10 cellular contexts compared by ENCODE assay signal in genomic region chr21:45549670-45550463, GRCh38. TPM values are rescaled to one million over a fixed set of nuclear protein-coding genes. Genes with fewer than 3 reads are reported as not detected.
DNase-seq lines count a peak whose midpoint lies in the region; ATAC-seq and FAIRE-seq lines count a peak whose summit lies in the region.
"Had no signal": no experiment of that assay in that cellular context is flagged by ENCODE, and none has a peak within 500 bp of the region (broad histone marks: within the 10 kb centered on the region; RNA-seq: fewer than 3 reads in every experiment).

No MANE protein-coding gene starts in this region.

- POLR2A ChIA-PET in activated CD4-positive, alpha-beta T cell treated with anti-CD3 and anti-CD28 coated beads for 36 hours (lab: Charles Lee), result interaction anchor here (1.1 kb wide), 1 partner anchor 42 kb away, joined by 5 read pairs; no protein-coding TSS in a partner anchor

- peaks cover 1% of the 10 kb centered on the region for H3K9me3 Mint-ChIP-seq in activated CD4-positive, alpha-beta T cell treated with anti-CD3 and anti-CD28 coated beads for 36 hours (ENCODE audit: low read depth)
- H3K9me3 Mint-ChIP-seq in activated naive CD8-positive, alpha-beta T cell treated with anti-CD3 and anti-CD28 coated beads, Interleukin-2, amount 50 U/mL, for 24 hours, result no peaks in the 10 kb centered on the region

- no peaks in the 10 kb centered on the region for H3K36me3 ChIP-seq in small intestine (ENCODE audit: control insufficient read depth in 2 of 2, insufficient read depth in 2 of 2, low read length in 2 of 2)

- H3K27ac ChIP-seq in small intestine (ENCODE audit: low read depth in 1 of 2, low read length in 1 of 2), result peak overlapping the region; percentile 59 to 80

- DNase-seq in activated CD4-positive, alpha-beta T cell treated with anti-CD3 and anti-CD28 coated beads for 36 hours, result peak; percentile 35
- DNase-seq in activated CD4-positive, alpha-beta T cell treated with anti-CD3 and anti-CD28 coated beads for 48 hours, result no peak
- DNase-seq in activated naive CD8-positive, alpha-beta T cell treated with anti-CD3 and anti-CD28 coated beads, Interleukin-2, amount 50 U/mL, for 24 hours, result no peak
- DNase-seq in small intestine (no peak), medulla oblongata (ENCODE audit: extremely low spot score) (no peak), hippocampal formation (lab: John Stamatoyannopoulos, UW) (no peak)
- DNase-seq: NCI-H446 had no signal

- H3K27ac Mint-ChIP-seq in activated CD4-positive, alpha-beta T cell treated with anti-CD3 and anti-CD28 coated beads for 36 hours, result peak overlapping the region; percentile 98
- H3K27ac Mint-ChIP-seq in activated naive CD8-positive, alpha-beta T cell treated with anti-CD3 and anti-CD28 coated beads, Interleukin-2, amount 50 U/mL, for 24 hours, result peak overlapping the region; percentile 98

- 58 to 67% (median 67%) methylated on average over 10 to 15 of the region's 15 CpGs for WGBS in small intestine, 3 donors

- CTCF ChIA-PET in activated CD4-positive, alpha-beta T cell treated with anti-CD3 and anti-CD28 coated beads for 36 hours (lab: Charles Lee), result interaction anchor here (0.6 to 1.0 kb wide), 3 partner anchors 15 to 268 kb away, joined by 3 to 4 read pairs (median 3); no protein-coding TSS in a partner anchor

- no peak overlapping the region for H3K4me3 ChIP-seq in small intestine (ENCODE audit: low read depth in 1 of 2, low read length in 2 of 2)

- peaks cover 39% of the 10 kb centered on the region for H3K4me1 Mint-ChIP-seq in activated CD4-positive, alpha-beta T cell treated with anti-CD3 and anti-CD28 coated beads for 36 hours
- H3K4me1 Mint-ChIP-seq in activated naive CD8-positive, alpha-beta T cell treated with anti-CD3 and anti-CD28 coated beads, Interleukin-2, amount 50 U/mL, for 24 hours, result peaks cover 38% of the 10 kb centered on the region

- ATAC-seq in activated CD4-positive, alpha-beta T cell treated with anti-CD3 and anti-CD28 coated beads for 36 hours, result no peak
- ATAC-seq in GM21825 (IDR thresholded peaks at IDR 0.05; ENCODE audit: unreplicated experiment), result peak; percentile 33
- ATAC-seq in activated naive CD8-positive, alpha-beta T cell treated with anti-CD3 and anti-CD28 coated beads, Interleukin-2, amount 50 U/mL, for 24 hours, result no peak
- no peak for ATAC-seq in GM18873 (IDR thresholded peaks at IDR 0.05; ENCODE audit: low FRiP score, unreplicated experiment)

- peaks cover 0 to 10% of the 10 kb centered on the region in 2 donors for H3K4me1 ChIP-seq in small intestine (ENCODE audit: control insufficient read depth in 2 of 2, insufficient read depth in 1 of 2, low read depth in 1 of 2, low read length in 1 of 2)

- FAIRE-seq in small intestine (lab: Jason Lieb, UNC), result no peak
- FAIRE-seq: keratinocyte had no signal

- H3K4me3 Mint-ChIP-seq in activated CD4-positive, alpha-beta T cell treated with anti-CD3 and anti-CD28 coated beads for 36 hours, result peak overlapping the region; percentile 58
- peak overlapping the region; percentile 75 for H3K4me3 Mint-ChIP-seq in activated naive CD8-positive, alpha-beta T cell treated with anti-CD3 and anti-CD28 coated beads, Interleukin-2, amount 50 U/mL, for 24 hours

- H3K27me3 Mint-ChIP-seq in activated CD4-positive, alpha-beta T cell treated with anti-CD3 and anti-CD28 coated beads for 36 hours, result no peaks in the 10 kb centered on the region
- H3K27me3 Mint-ChIP-seq in activated naive CD8-positive, alpha-beta T cell treated with anti-CD3 and anti-CD28 coated beads, Interleukin-2, amount 50 U/mL, for 24 hours, result peaks cover 4% of the 10 kb centered on the region

- intact Hi-C loops in activated CD4-positive, alpha-beta T cell treated with anti-CD3 and anti-CD28 coated beads for 36 hours (cut with DNase I, micrococcal nuclease), result loop anchor here (1.0 to 10.0 kb wide), 4 partner anchors 8 to 269 kb away; partner anchors contain the start of genes PCBP3 (in 1 of the 2) and SLC19A1 (in 1 of the 2)

- H3K36me3 Mint-ChIP-seq in activated CD4-positive, alpha-beta T cell treated with anti-CD3 and anti-CD28 coated beads for 36 hours (ENCODE audit: low read depth), result peaks cover 3% of the 10 kb centered on the region
- H3K36me3 Mint-ChIP-seq in activated naive CD8-positive, alpha-beta T cell treated with anti-CD3 and anti-CD28 coated beads, Interleukin-2, amount 50 U/mL, for 24 hours (ENCODE audit: low read depth), result no peaks in the 10 kb centered on the region

- no peaks in the 10 kb centered on the region for H3K9me3 ChIP-seq in small intestine (ENCODE audit: control insufficient read depth, low read depth)

- H3K27me3 ChIP-seq in small intestine (ENCODE audit: control insufficient read depth in 2 of 2, insufficient read depth in 2 of 2, low read length in 2 of 2), result no peaks in the 10 kb centered on the region

RNA-seq across cellular contexts. Expression of gene SLC19A1, which starts 7.6 kb away (rescaled TPM):
- 10 to 100 TPM; 46.1 to 50.0 TPM for total RNA-seq in activated CD4-positive, alpha-beta T cell treated with anti-CD3 and anti-CD28 coated beads for 36 hours
- polyA plus RNA-seq in small intestine, result 10 to 100 TPM; 12.6 to 20.8 (median 14.8) TPM
